In genomic region chr13:19984430-19985218, GRCh38 we compare ENCODE assay signal across 1 cellular context.
TF ChIP-seq lines count a peak whose summit lies in the region.

No MANE protein-coding gene starts in this region.

TF ChIP-seq in SK-N-SH, 30 proteins besides CTCF, POLR2A, EP300 and RAD21 (continued from another document):
- TF ChIP-seq, protein P1, sequence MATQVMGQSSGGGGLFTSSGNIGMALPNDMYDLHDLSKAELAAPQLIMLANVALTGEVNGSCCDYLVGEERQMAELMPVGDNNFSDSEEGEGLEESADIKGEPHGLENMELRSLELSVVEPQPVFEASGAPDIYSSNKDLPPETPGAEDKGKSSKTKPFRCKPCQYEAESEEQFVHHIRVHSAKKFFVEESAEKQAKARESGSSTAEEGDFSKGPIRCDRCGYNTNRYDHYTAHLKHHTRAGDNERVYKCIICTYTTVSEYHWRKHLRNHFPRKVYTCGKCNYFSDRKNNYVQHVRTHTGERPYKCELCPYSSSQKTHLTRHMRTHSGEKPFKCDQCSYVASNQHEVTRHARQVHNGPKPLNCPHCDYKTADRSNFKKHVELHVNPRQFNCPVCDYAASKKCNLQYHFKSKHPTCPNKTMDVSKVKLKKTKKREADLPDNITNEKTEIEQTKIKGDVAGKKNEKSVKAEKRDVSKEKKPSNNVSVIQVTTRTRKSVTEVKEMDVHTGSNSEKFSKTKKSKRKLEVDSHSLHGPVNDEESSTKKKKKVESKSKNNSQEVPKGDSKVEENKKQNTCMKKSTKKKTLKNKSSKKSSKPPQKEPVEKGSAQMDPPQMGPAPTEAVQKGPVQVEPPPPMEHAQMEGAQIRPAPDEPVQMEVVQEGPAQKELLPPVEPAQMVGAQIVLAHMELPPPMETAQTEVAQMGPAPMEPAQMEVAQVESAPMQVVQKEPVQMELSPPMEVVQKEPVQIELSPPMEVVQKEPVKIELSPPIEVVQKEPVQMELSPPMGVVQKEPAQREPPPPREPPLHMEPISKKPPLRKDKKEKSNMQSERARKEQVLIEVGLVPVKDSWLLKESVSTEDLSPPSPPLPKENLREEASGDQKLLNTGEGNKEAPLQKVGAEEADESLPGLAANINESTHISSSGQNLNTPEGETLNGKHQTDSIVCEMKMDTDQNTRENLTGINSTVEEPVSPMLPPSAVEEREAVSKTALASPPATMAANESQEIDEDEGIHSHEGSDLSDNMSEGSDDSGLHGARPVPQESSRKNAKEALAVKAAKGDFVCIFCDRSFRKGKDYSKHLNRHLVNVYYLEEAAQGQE (IDR thresholded peaks at IDR 0.05; ENCODE audit: low read depth, low read length) = no peak
- TF ChIP-seq RFX5 (IDR thresholded peaks at IDR 0.05; ENCODE audit: low read length) (no peak), GATA2 (CRISPR knock-in tag; IDR thresholded peaks at IDR 0.05) (no peak), GABPA (IDR thresholded peaks at IDR 0.05; ENCODE audit: low read depth) (no peak), NRF1 (IDR thresholded peaks at IDR 0.05; ENCODE audit: low read depth, low read length) (no peak), ELF1 (IDR thresholded peaks at IDR 0.05) (no peak), SMC3 (IDR thresholded peaks at IDR 0.05; ENCODE audit: low read depth, low read length) (no peak), FOXJ3 (CRISPR knock-in tag; IDR thresholded peaks at IDR 0.05) (no peak), RXRA (IDR thresholded peaks at IDR 0.05; ENCODE audit: borderline replicate concordance, low read depth) (no peak), EZH2phosphoT487 (IDR thresholded peaks at IDR 0.05; ENCODE audit: borderline replicate concordance, low read depth) (no peak), SIN3A (IDR thresholded peaks at IDR 0.05; ENCODE audit: borderline replicate concordance, low read depth, low read length) (no peak)
- TF ChIP-seq, protein P2, sequence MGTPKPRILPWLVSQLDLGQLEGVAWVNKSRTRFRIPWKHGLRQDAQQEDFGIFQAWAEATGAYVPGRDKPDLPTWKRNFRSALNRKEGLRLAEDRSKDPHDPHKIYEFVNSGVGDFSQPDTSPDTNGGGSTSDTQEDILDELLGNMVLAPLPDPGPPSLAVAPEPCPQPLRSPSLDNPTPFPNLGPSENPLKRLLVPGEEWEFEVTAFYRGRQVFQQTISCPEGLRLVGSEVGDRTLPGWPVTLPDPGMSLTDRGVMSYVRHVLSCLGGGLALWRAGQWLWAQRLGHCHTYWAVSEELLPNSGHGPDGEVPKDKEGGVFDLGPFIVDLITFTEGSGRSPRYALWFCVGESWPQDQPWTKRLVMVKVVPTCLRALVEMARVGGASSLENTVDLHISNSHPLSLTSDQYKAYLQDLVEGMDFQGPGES (IDR thresholded peaks at IDR 0.05; ENCODE audit: low read depth, low read length) = no peak
